Comparison of ENCODE assay signal across 8 cellular contexts in genomic region chr1:84997667-84998600, GRCh38. TPM values are rescaled to one million over a fixed set of nuclear protein-coding genes. Genes with fewer than 3 reads are reported as not detected.
DNase-seq lines count a peak whose midpoint lies in the region; ATAC-seq and TF ChIP-seq lines count a peak whose summit lies in the region.

No MANE protein-coding gene starts in this region.

- no peak overlapping the region for H3K27ac Mint-ChIP-seq in glutamatergic neuron (ENCODE audit: unreplicated experiment)
- no peak overlapping the region for H3K27ac Mint-ChIP-seq in progenitor cell of endocrine pancreas

- H3K4me1 Mint-ChIP-seq in glutamatergic neuron (ENCODE audit: low read depth, unreplicated experiment) (peaks cover 3% of the 10 kb centered on the region), progenitor cell of endocrine pancreas (ENCODE audit: low read depth) (peaks cover 4% of the 10 kb centered on the region)

- H3K36me3 Mint-ChIP-seq in glutamatergic neuron (ENCODE audit: unreplicated experiment) (no peaks in the 10 kb centered on the region), progenitor cell of endocrine pancreas (ENCODE audit: insufficient read depth) (no peaks in the 10 kb centered on the region)

- peak overlapping the region; percentile 88 for H3K4me3 Mint-ChIP-seq in glutamatergic neuron (ENCODE audit: unreplicated experiment)
- H3K4me3 Mint-ChIP-seq in progenitor cell of endocrine pancreas (ENCODE audit: low read depth) = peak overlapping the region; percentile 55

- ATAC-seq in HG03045 (IDR thresholded peaks at IDR 0.05; ENCODE audit: unreplicated experiment) (peak; percentile 14), HG03565 (IDR thresholded peaks at IDR 0.05; ENCODE audit: unreplicated experiment) (no peak)

- TF ChIP-seq CTCF in glutamatergic neuron (IDR thresholded peaks at IDR 0.05; ENCODE audit: partially characterized antibody, unreplicated experiment) (no peak), progenitor cell of endocrine pancreas (IDR thresholded peaks at IDR 0.05; ENCODE audit: unreplicated experiment) (no peak)

- H3K9me3 Mint-ChIP-seq in glutamatergic neuron (ENCODE audit: unreplicated experiment) (no peaks in the 10 kb centered on the region), progenitor cell of endocrine pancreas (ENCODE audit: low read depth) (no peaks in the 10 kb centered on the region)

- peaks cover 7% of the 10 kb centered on the region for H3K27me3 Mint-ChIP-seq in glutamatergic neuron (ENCODE audit: unreplicated experiment)
- peaks cover 87% of the 10 kb centered on the region for H3K27me3 Mint-ChIP-seq in progenitor cell of endocrine pancreas

- DNase-seq in DMS114 treated with DMSO at 0.1 percent for 48 hours (lab: John Stamatoyannopoulos, UW; ENCODE audit: unreplicated experiment) = peak; percentile 25
- DNase-seq in activated T-cell treated with anti-CD3 and anti-CD28 coated beads, Interleukin-2, amount 50 U/mL, for 48 hours = peak; percentile 50 to 56
- peak; percentile 40 for DNase-seq in glutamatergic neuron
- DNase-seq in progenitor cell of endocrine pancreas (ENCODE audit: low spot score, unreplicated experiment) = no peak
- no peak for DNase-seq in effector CD4-positive, alpha-beta T cell
- no peak for DNase-seq in CD1c-positive myeloid dendritic cell (ENCODE audit: extremely low spot score)

RNA-seq across cellular contexts. Expression of gene MCOLN2, which starts 1.0 kb away (rescaled TPM):
- total RNA-seq in glutamatergic neuron (ENCODE audit: unreplicated experiment) = not detected
- total RNA-seq in progenitor cell of endocrine pancreas = 0.16 and 0.29 TPM in 2 replicates

RNA-seq across cellular contexts. Expression of gene MCOLN3, which starts 50.4 kb away (rescaled TPM):
- not detected for total RNA-seq in glutamatergic neuron (ENCODE audit: unreplicated experiment)
- total RNA-seq in progenitor cell of endocrine pancreas = 23.7 and 27.5 TPM in 2 replicates

Comparison
In these comparisons a context has a peak if more than half of its experiments do, and no peak if none do; other contexts are left out.
1. DNase-seq: peak in DMS114 treated with DMSO at 0.1 percent for 48 hours (single experiment), activated T-cell treated with anti-CD3 and anti-CD28 coated beads, Interleukin-2, amount 50 U/mL, for 48 hours (2 of 2) and glutamatergic neuron (single experiment); none in progenitor cell of endocrine pancreas (single experiment), effector CD4-positive, alpha-beta T cell (single experiment) and CD1c-positive myeloid dendritic cell (single experiment).
2. RNA of gene MCOLN3, which starts 50.4 kb away (total RNA-seq): 23.7 to 27.5 TPM in progenitor cell of endocrine pancreas; not detected in glutamatergic neuron (single experiment); every median in the first group is over 10 times any median in the second.